In genomic region chr4:16794816-16795445, GRCh38 we compare ENCODE assay signal across 1 cellular context.
A peak's percentile ranks its signal among the peaks of the same experiment; 100 is the strongest.
TF ChIP-seq lines count a peak whose summit lies in the region.

No MANE protein-coding gene starts in this region.

TF ChIP-seq in WTC11, 78 proteins besides CTCF, POLR2A, EP300 and RAD21 (continued from another document):
- TF ChIP-seq USF2 (CRISPR knock-in tag; IDR thresholded peaks at IDR 0.05) (peak; percentile 23; the same call in 1 of the 2 replicates), ZMAT4 (CRISPR knock-in tag; IDR thresholded peaks at IDR 0.05) (no peak), ZNF671 (CRISPR knock-in tag; IDR thresholded peaks at IDR 0.05) (no peak), CREB1 (CRISPR knock-in tag; IDR thresholded peaks at IDR 0.05) (no peak), HMGXB4 (CRISPR knock-in tag; IDR thresholded peaks at IDR 0.05) (no peak), PREB (CRISPR knock-in tag; IDR thresholded peaks at IDR 0.05; ENCODE audit: borderline replicate concordance) (no peak), IRF2 (CRISPR knock-in tag; IDR thresholded peaks at IDR 0.05; ENCODE audit: borderline replicate concordance, low read depth) (no peak), JAZF1 (CRISPR knock-in tag; IDR thresholded peaks at IDR 0.05) (no peak), TP53 (CRISPR knock-in tag; IDR thresholded peaks at IDR 0.05) (no peak), RELA (CRISPR knock-in tag; IDR thresholded peaks at IDR 0.05; ENCODE audit: borderline replicate concordance) (no peak), TEAD4 (CRISPR knock-in tag; IDR thresholded peaks at IDR 0.05) (no peak), PRRX2 (CRISPR knock-in tag; IDR thresholded peaks at IDR 0.05) (no peak), ZNF232 (CRISPR knock-in tag; IDR thresholded peaks at IDR 0.05) (no peak), MAX (CRISPR knock-in tag; IDR thresholded peaks at IDR 0.05) (peak; percentile 40; the same call in 1 of the 2 replicates), MLX (CRISPR knock-in tag; IDR thresholded peaks at IDR 0.05) (no peak), RORB (CRISPR knock-in tag; IDR thresholded peaks at IDR 0.05) (no peak), USF1 (CRISPR knock-in tag; IDR thresholded peaks at IDR 0.05) (0 out of 2 replicates have a peak, but pooled peaks have one; percentile 14), ATF1 (CRISPR knock-in tag; IDR thresholded peaks at IDR 0.05) (no peak), MYBL2 (CRISPR knock-in tag; IDR thresholded peaks at IDR 0.05) (no peak)
